8 cellular contexts compared by ENCODE assay signal in the genomic region with DNA sequence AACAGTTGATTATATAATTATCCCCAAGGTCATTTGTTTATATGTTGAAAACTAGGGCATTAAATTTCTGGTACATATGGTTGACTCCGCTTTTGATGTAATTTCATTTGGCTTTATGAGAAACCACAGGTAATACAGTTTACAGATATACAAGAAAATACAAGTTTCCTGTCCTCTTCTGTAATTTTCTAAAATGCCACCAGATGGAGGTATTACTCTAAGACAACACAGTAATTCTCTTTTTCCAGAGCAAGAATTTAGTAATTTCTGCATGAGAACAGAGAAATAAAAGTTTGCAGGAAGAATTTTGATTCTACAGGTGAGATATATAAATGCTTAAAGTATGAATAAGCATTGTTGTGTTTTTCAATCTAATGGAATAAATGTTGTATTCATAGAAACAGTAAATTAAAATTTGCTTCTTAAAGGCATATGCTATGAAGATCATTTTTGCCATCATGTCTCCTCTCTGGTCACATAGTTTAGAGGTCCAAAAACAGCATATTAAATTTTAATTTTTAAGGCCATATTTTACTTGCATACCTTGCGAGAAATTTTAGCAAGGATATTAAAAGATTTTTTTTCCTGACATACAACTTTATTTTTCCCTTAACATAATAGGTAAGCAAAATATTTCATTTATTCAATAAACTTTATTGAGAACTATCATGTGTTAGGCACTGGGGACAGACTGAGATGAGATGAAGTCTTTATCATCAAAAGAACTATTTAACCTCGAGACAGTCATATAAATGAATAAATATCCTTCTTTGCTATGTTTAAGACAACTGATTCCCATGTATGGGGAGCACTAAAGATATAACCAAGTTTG. TPM values are rescaled to one million over a fixed set of nuclear protein-coding genes. Genes with fewer than 3 reads are reported as not detected.
A peak's percentile ranks its signal among the peaks of the same experiment; 100 is the strongest.
DNase-seq lines count a peak whose midpoint lies in the region; ATAC-seq, FAIRE-seq and TF ChIP-seq lines count a peak whose summit lies in the region.

No MANE protein-coding gene starts in this region.

- TF ChIP-seq CTCF in left ventricle myocardium inferior (IDR thresholded peaks at IDR 0.05; ENCODE audit: borderline replicate concordance) (peak; percentile 85), neural crest cell (conservative IDR thresholded peaks at IDR 0.05) (peak; percentile 89)

- peaks cover 2% of the 10 kb centered on the region for H3K36me3 Mint-ChIP-seq in neural crest cell (ENCODE audit: low read depth)

- H3K4me1 Mint-ChIP-seq in neural crest cell: peaks cover 11% of the 10 kb centered on the region

- H3K4me3 ChIP-seq in left ventricle myocardium inferior: no peak overlapping the region

- no peak overlapping the region for H3K27ac ChIP-seq in left ventricle myocardium inferior (replicated peaks)

- no peaks in the 10 kb centered on the region for H3K9me3 ChIP-seq in left ventricle myocardium inferior (replicated peaks)

- H3K27me3 ChIP-seq in left ventricle myocardium inferior (ENCODE audit: low read depth): no peaks in the 10 kb centered on the region

- H3K27ac Mint-ChIP-seq in neural crest cell (ENCODE audit: unreplicated experiment): no peak overlapping the region

- H3K4me1 ChIP-seq in left ventricle myocardium inferior: peaks cover 32% of the 10 kb centered on the region

- DNase-seq in left ventricle myocardium inferior: no peak
- no peak for DNase-seq in Right ventricle myocardium superior
- DNase-seq in OCI-M2 (lab: John Stamatoyannopoulos, UW; ENCODE audit: unreplicated experiment): peak; percentile 26
- DNase-seq in neural crest cell (ENCODE audit: low read depth, low spot score): no peak
- no peak for DNase-seq in NCI-H524 treated with DMSO at 0.1 percent for 48 hours (lab: John Stamatoyannopoulos, UW)
- DNase-seq in cortex of kidney (lab: John Stamatoyannopoulos, UW): no peak

- no peaks in the 10 kb centered on the region for H3K27me3 Mint-ChIP-seq in neural crest cell (ENCODE audit: low read depth)

- peaks cover 30% of the 10 kb centered on the region for H3K36me3 ChIP-seq in left ventricle myocardium inferior

- no peaks in the 10 kb centered on the region for H3K9me3 Mint-ChIP-seq in neural crest cell

- peak; percentile 94 for FAIRE-seq in endometrium (lab: Jason Lieb, UNC)

- H3K4me3 Mint-ChIP-seq in neural crest cell: no peak overlapping the region

- ATAC-seq in Right ventricle myocardium superior (ENCODE audit: poor library complexity) (no peak), HG02885 (IDR thresholded peaks at IDR 0.05; ENCODE audit: poor library complexity, unreplicated experiment) (peak; percentile 73)

- intact Hi-C loops in left ventricle myocardium inferior (cut with micrococcal nuclease) (no loop called here), Right ventricle myocardium superior (cut with DNase I) (no loop called here)

RNA-seq across cellular contexts. Expression of gene CHD1, which starts 22.7 kb away (rescaled TPM):
- total RNA-seq in left ventricle myocardium inferior (11.6 TPM), Right ventricle myocardium superior (11.8 TPM), neural crest cell (72.0 and 75.3 TPM in 2 replicates)
